ENCODE assay signal across 16 cellular contexts in genomic region chr20:34534391-34535165, GRCh38. TPM values are rescaled to one million over a fixed set of nuclear protein-coding genes. Genes with fewer than 3 reads are reported as not detected.
DNase-seq lines count a peak whose midpoint lies in the region; ATAC-seq, FAIRE-seq and TF ChIP-seq lines count a peak whose summit lies in the region.
"Had no signal": no experiment of that assay in that cellular context is flagged by ENCODE, and none has a peak within 500 bp of the region (broad histone marks: within the 10 kb centered on the region; RNA-seq: fewer than 3 reads in every experiment).

No MANE protein-coding gene starts in this region.

- peak overlapping the region; percentile 11 for H3K27ac Mint-ChIP-seq in Calu3 (ENCODE audit: unreplicated experiment)
- peak overlapping the region; percentile 41 for H3K27ac Mint-ChIP-seq in stimulated activated effector memory CD8-positive, alpha-beta T cell treated with anti-CD3 and anti-CD28 coated beads, Interleukin-12 subunit alpha, Interleukin-12 subunit beta, amount 100 ng/mL, for 72 hours

- DNase-seq in Calu3 (no peak), HepG2 (ENCODE audit: low spot score) (no peak), H54 (ENCODE audit: insufficient read length, low spot score) (no peak), activated T-cell treated with anti-CD3 and anti-CD28 coated beads for 4 hours (no peak), NCI-H1105 (lab: John Stamatoyannopoulos, UW) (no peak)
- DNase-seq in stimulated activated effector memory CD8-positive, alpha-beta T cell treated with anti-CD3 and anti-CD28 coated beads, Interleukin-12 subunit alpha, Interleukin-12 subunit beta, amount 100 ng/mL, for 72 hours (ENCODE audit: low spot score in 2 of 2), result no peak
- DNase-seq: AML-193, KG1, NCI-H146, NCI-H2081, NCI-H524 had no signal

- TF ChIP-seq CTCF in Calu3 (IDR thresholded peaks at IDR 0.05; ENCODE audit: unreplicated experiment) (no peak), VCaP (conservative IDR thresholded peaks at IDR 0.05) (no peak), HepG2 (CRISPR knock-in tag; IDR thresholded peaks at IDR 0.05) (no peak)

- CTCF ChIA-PET in Calu3 (lab: Charles Lee) (interaction anchor here (1.0 kb wide), 1 partner anchor 13 kb away, joined by 3 read pairs; no protein-coding TSS in a partner anchor), HepG2 (lab: Yijun Ruan, JAX; ENCODE audit: low intra/inter-chr PET ratio, low total read pairs) (no interaction called here)

- ATAC-seq in HepG2 (no peak), HG03045 (IDR thresholded peaks at IDR 0.05; ENCODE audit: unreplicated experiment) (no peak)
- no peak for ATAC-seq in stimulated activated effector memory CD8-positive, alpha-beta T cell treated with anti-CD3 and anti-CD28 coated beads, Interleukin-12 subunit alpha, Interleukin-12 subunit beta, amount 100 ng/mL, for 72 hours
- ATAC-seq: HCT116 had no signal

- BruUV-seq in Calu3 (replicated peaks; lab: Mats Ljungman, UMichigan) (no TSS peak), HepG2 (replicated peaks; lab: Mats Ljungman, UMichigan) (no TSS peak)

- H3K79me2 ChIP-seq in HepG2 (ENCODE audit: insufficient read depth, low read length), result peaks cover 11% of the 10 kb centered on the region

- H3K36me3 Mint-ChIP-seq in Calu3 (ENCODE audit: insufficient read depth, unreplicated experiment), result peaks cover 56% of the 10 kb centered on the region
- peaks cover 86% of the 10 kb centered on the region for H3K36me3 Mint-ChIP-seq in stimulated activated effector memory CD8-positive, alpha-beta T cell treated with anti-CD3 and anti-CD28 coated beads, Interleukin-12 subunit alpha, Interleukin-12 subunit beta, amount 100 ng/mL, for 72 hours

- in situ Hi-C loops in HepG2 (cut with HindIII; ENCODE audit: extremely low pct_ligation_motif_present, low pct_unique_long_range_greater_than_20kb), result loop anchor here (5.0 kb wide), 1 partner anchor 178 kb away; no protein-coding TSS in a partner anchor

- TF ChIP-seq RAD21 in HepG2 (CRISPR knock-in tag; IDR thresholded peaks at IDR 0.05), result no peak

- no peaks in the 10 kb centered on the region for H3K27me3 Mint-ChIP-seq in Calu3 (ENCODE audit: unreplicated experiment)

- H3K27ac ChIP-seq in VCaP, result peak overlapping the region; percentile 67
- H3K27ac ChIP-seq in HepG2 (ENCODE audit: extremely low read length, insufficient read depth, low read length), result no peak overlapping the region
- H3K27ac ChIP-seq: GM23248 had no signal

- peaks cover 8% of the 10 kb centered on the region; the same call in 1 of the 2 replicates for H4K20me1 ChIP-seq in HepG2 (ENCODE audit: insufficient read depth, low read length)

- POLR2A ChIA-PET in HepG2 (lab: Yijun Ruan, JAX), result no interaction called here

- FAIRE-seq in HepG2 (lab: Jason Lieb, UNC) (no peak), H54 (lab: Jason Lieb, UNC) (no peak)

- peaks cover 14% of the 10 kb centered on the region for H3K4me1 Mint-ChIP-seq in Calu3 (ENCODE audit: low read depth, unreplicated experiment)
- H3K4me1 Mint-ChIP-seq in stimulated activated effector memory CD8-positive, alpha-beta T cell treated with anti-CD3 and anti-CD28 coated beads, Interleukin-12 subunit alpha, Interleukin-12 subunit beta, amount 100 ng/mL, for 72 hours, result peaks cover 21% of the 10 kb centered on the region
- H3K4me1 Mint-ChIP-seq: CD14-positive monocyte had no signal

- intact Hi-C loops in Calu3 (cut with micrococcal nuclease; ENCODE audit: unreplicated experiment), result no loop called here
- intact Hi-C loops in HepG2 (cut with micrococcal nuclease; ENCODE audit: unreplicated experiment), result loop anchor here (5.0 kb wide), 1 partner anchor 173 kb away; no protein-coding TSS in a partner anchor

- no peaks in the 10 kb centered on the region for H3K9me3 ChIP-seq in HepG2 (ENCODE audit: low read length)

- H2AFZ ChIP-seq in HepG2 (ENCODE audit: low read length), result no peak overlapping the region
- H2AFZ ChIP-seq: GM23248 had no signal

- H3K4me3 ChIP-seq in HepG2 (replicated peaks in 1 of 3; ENCODE audit: insufficient read depth in 1 of 3, low read depth in 2 of 3, low read length in 3 of 3), result no peak overlapping the region
- H3K4me3 ChIP-seq: GM23248 had no signal

- TF ChIP-seq EP300 in HepG2 (IDR thresholded peaks at IDR 0.05; ENCODE audit: low read depth in 2 of 2, low read length in 2 of 2), result no peak
- no peak for TF ChIP-seq EP300 in HepG2 (CRISPR knock-in tag; IDR thresholded peaks at IDR 0.05; ENCODE audit: borderline replicate concordance)

- no peaks in the 10 kb centered on the region for H3K4me1 ChIP-seq in HepG2 (ENCODE audit: insufficient read depth, low read length)

- H3K9me3 Mint-ChIP-seq in Calu3 (ENCODE audit: low read depth, unreplicated experiment), result no peaks in the 10 kb centered on the region
- no peaks in the 10 kb centered on the region for H3K9me3 Mint-ChIP-seq in stimulated activated effector memory CD8-positive, alpha-beta T cell treated with anti-CD3 and anti-CD28 coated beads, Interleukin-12 subunit alpha, Interleukin-12 subunit beta, amount 100 ng/mL, for 72 hours
- H3K9me3 Mint-ChIP-seq: CD14-positive monocyte had no signal

- 94% methylated on average over 15 of the region's 15 CpGs for WGBS in HepG2 (ENCODE audit: low lambda C conversion rate)

- H3K36me3 ChIP-seq in HepG2 (replicated peaks in 1 of 2; ENCODE audit: control insufficient read depth in 1 of 2, insufficient read depth in 2 of 2, low read length in 2 of 2), result peaks cover 65 to 89% of the 10 kb centered on the region in 2 experiments

- H3K9ac ChIP-seq in HepG2 (ENCODE audit: insufficient read depth, low read depth, low read length), result no peak overlapping the region
- H3K9ac ChIP-seq: GM23248 had no signal

- no peaks in the 10 kb centered on the region for H3K27me3 ChIP-seq in HepG2 (ENCODE audit: control insufficient read depth in 1 of 2, insufficient read depth in 2 of 2, low read length in 2 of 2)

- no peak for TF ChIP-seq POLR2A in HepG2 (IDR thresholded peaks at IDR 0.05; ENCODE audit: insufficient read depth in 1 of 2, low read depth in 2 of 2, low read length in 2 of 2)
- no peak for TF ChIP-seq POLR2A in H54 (IDR thresholded peaks at IDR 0.05; ENCODE audit: low read depth, low read length)

- no peak overlapping the region for H3K4me2 ChIP-seq in HepG2 (ENCODE audit: low read depth, low read length)

- H3K4me3 Mint-ChIP-seq in Calu3 (ENCODE audit: low read depth, unreplicated experiment), result no peak overlapping the region
- no peak overlapping the region for H3K4me3 Mint-ChIP-seq in stimulated activated effector memory CD8-positive, alpha-beta T cell treated with anti-CD3 and anti-CD28 coated beads, Interleukin-12 subunit alpha, Interleukin-12 subunit beta, amount 100 ng/mL, for 72 hours
- H3K4me3 Mint-ChIP-seq: CD14-positive monocyte had no signal

TF ChIP-seq in HepG2, 621 proteins besides CTCF, POLR2A, EP300 and RAD21 (continues in another document):
- TF ChIP-seq NRL (CRISPR knock-in tag; IDR thresholded peaks at IDR 0.05; ENCODE audit: borderline replicate concordance), result peak; percentile 50; the same call in 1 of the 2 replicates

RNA-seq across cellular contexts. Expression of gene DYNLRB1, which starts 18.4 kb away (rescaled TPM):
- 214 and 229 TPM in 2 replicates for total RNA-seq in Calu3 (2022)
- total RNA-seq in HepG2 (2016; rRNA removed; fragmentation: Illumina TruSeq; extraction: Trizol), result 140 and 151 TPM in 2 replicates
- 70.8 and 95.6 TPM in 2 replicates for total RNA-seq in HepG2 (2016; cell fraction: cytosol; rRNA removed; fragmentation: Illumina TruSeq; extraction: Trizol; ENCODE audit: low read depth)
- total RNA-seq in HepG2 (2016; cell fraction: insoluble cytoplasmic fraction; rRNA removed; fragmentation: Illumina TruSeq; extraction: Trizol), result 132 and 137 TPM in 2 replicates
- total RNA-seq in HepG2 (2016; cell fraction: membrane; rRNA removed; fragmentation: Illumina TruSeq; extraction: Trizol), result 86.4 and 104 TPM in 2 replicates
- 52.8 and 64.0 TPM in 2 replicates for total RNA-seq in HepG2 (2016; cell fraction: nucleus; rRNA removed; fragmentation: Illumina TruSeq; extraction: Trizol)
- 244 and 285 TPM in 2 replicates for polyA plus RNA-seq in HepG2 (2011; rRNA removed)
- polyA plus RNA-seq in HepG2 (2011; cell fraction: cytosol; rRNA removed), result 208 and 234 TPM in 2 replicates
- polyA plus RNA-seq in HepG2 (2011; cell fraction: nucleus; rRNA removed), result 71.4 and 86.5 TPM in 2 replicates
- polyA plus RNA-seq in HepG2 (2012), result 331 and 366 TPM in 2 replicates
- polyA plus RNA-seq in HepG2 (2016; cell fraction: cytosol; fragmentation: Illumina TruSeq; extraction: Trizol; ENCODE audit: low read depth), result 170 and 195 TPM in 2 replicates
- 370 and 446 TPM in 2 replicates for polyA plus RNA-seq in HepG2 (2016; cell fraction: insoluble cytoplasmic fraction; fragmentation: Illumina TruSeq; extraction: Trizol; ENCODE audit: low read depth)
- polyA plus RNA-seq in HepG2 (2016; cell fraction: membrane; fragmentation: Illumina TruSeq; extraction: Trizol; ENCODE audit: low read depth), result 217 and 229 TPM in 2 replicates
- polyA plus RNA-seq in HepG2 (2016; cell fraction: nucleus; fragmentation: Illumina TruSeq; extraction: Trizol; ENCODE audit: insufficient read depth, low read depth), result 196 and 204 TPM in 2 replicates
- 201 and 224 TPM in 2 replicates for polyA minus RNA-seq in HepG2 (2011; rRNA and poly(A)+ RNA removed; ENCODE audit: low replicate concordance)
- polyA minus RNA-seq in HepG2 (2011; cell fraction: cytosol; rRNA and poly(A)+ RNA removed), result 65.3 and 87.8 TPM in 2 replicates
- polyA minus RNA-seq in HepG2 (2011; cell fraction: nucleus; rRNA and poly(A)+ RNA removed), result 48.7 and 54.5 TPM in 2 replicates

RNA-seq across cellular contexts. Expression of gene MAP1LC3A, which starts 23.9 kb away (rescaled TPM):
- total RNA-seq in Calu3 (2022) (0.78 and 0.95 TPM in 2 replicates), HepG2 (2016; rRNA removed; fragmentation: Illumina TruSeq; extraction: Trizol) (not detected in 2 replicates)
- total RNA-seq in HepG2 (2016; cell fraction: cytosol; rRNA removed; fragmentation: Illumina TruSeq; extraction: Trizol; ENCODE audit: low read depth), result not detected in 2 replicates
- not detected in 2 replicates for total RNA-seq in HepG2 (2016; cell fraction: insoluble cytoplasmic fraction; rRNA removed; fragmentation: Illumina TruSeq; extraction: Trizol)
- not detected in 2 replicates for total RNA-seq in HepG2 (2016; cell fraction: membrane; rRNA removed; fragmentation: Illumina TruSeq; extraction: Trizol)
- total RNA-seq in HepG2 (2016; cell fraction: nucleus; rRNA removed; fragmentation: Illumina TruSeq; extraction: Trizol), result not detected in 2 replicates
- polyA plus RNA-seq in HepG2 (2011; rRNA removed), result not detected in 2 replicates
- not detected in 2 replicates for polyA plus RNA-seq in HepG2 (2011; cell fraction: cytosol; rRNA removed)
- polyA plus RNA-seq in HepG2 (2011; cell fraction: nucleus; rRNA removed), result 0.17 TPM in 1 of 2 replicates, not detected in the other
- not detected in 2 replicates for polyA plus RNA-seq in HepG2 (2012)
- not detected in 2 replicates for polyA plus RNA-seq in HepG2 (2016; cell fraction: cytosol; fragmentation: Illumina TruSeq; extraction: Trizol; ENCODE audit: low read depth)
- polyA plus RNA-seq in HepG2 (2016; cell fraction: insoluble cytoplasmic fraction; fragmentation: Illumina TruSeq; extraction: Trizol; ENCODE audit: low read depth), result not detected in 2 replicates
- not detected in 2 replicates for polyA plus RNA-seq in HepG2 (2016; cell fraction: membrane; fragmentation: Illumina TruSeq; extraction: Trizol; ENCODE audit: low read depth)
- not detected in 2 replicates for polyA plus RNA-seq in HepG2 (2016; cell fraction: nucleus; fragmentation: Illumina TruSeq; extraction: Trizol; ENCODE audit: insufficient read depth, low read depth)
- polyA minus RNA-seq in HepG2 (2011; rRNA and poly(A)+ RNA removed; ENCODE audit: low replicate concordance), result not detected in 2 replicates
- polyA minus RNA-seq in HepG2 (2011; cell fraction: cytosol; rRNA and poly(A)+ RNA removed), result not detected in 2 replicates
- polyA minus RNA-seq in HepG2 (2011; cell fraction: nucleus; rRNA and poly(A)+ RNA removed), result not detected in 2 replicates
